In the genomic region with DNA sequence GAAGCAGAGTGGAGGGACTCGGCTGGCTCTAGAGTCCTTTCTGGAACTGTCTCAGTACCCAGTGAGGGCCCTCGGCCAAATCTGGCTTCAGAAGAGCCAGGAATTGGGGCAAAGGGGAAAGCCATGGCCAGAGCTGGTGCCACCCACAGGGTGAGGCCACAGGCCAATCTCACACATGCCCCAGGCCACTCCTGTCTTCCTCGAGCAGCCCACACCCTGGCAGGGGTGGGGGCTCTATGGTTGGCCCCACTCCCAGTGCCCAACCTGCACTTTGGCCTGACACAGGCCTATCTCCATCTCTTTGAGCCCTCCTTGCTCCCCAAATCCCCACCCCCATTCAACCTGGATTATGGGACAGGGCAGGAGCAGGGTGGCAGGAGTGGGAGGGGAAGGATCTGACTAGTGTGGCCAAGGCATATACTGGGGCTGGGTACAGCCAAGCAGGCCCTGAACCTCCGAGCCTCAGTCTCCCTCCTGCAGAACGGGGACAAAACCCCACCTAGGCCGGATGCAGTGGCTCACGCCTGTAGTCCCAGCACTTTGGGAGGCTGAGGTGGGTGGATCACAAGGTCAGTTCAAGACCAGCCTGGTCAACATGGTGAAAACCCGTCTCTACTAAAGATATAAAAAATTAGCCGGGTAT, we compare ENCODE assay signal across 15 cellular contexts. TPM values are rescaled to one million over a fixed set of nuclear protein-coding genes. Genes with fewer than 3 reads are reported as not detected.
A peak's percentile ranks its signal among the peaks of the same experiment; 100 is the strongest.
DNase-seq lines count a peak whose midpoint lies in the region; ATAC-seq and TF ChIP-seq lines count a peak whose summit lies in the region.
"Had no signal": no experiment of that assay in that cellular context is flagged by ENCODE, and none has a peak within 500 bp of the region (broad histone marks: within the 10 kb centered on the region; RNA-seq: fewer than 3 reads in every experiment).

No MANE protein-coding gene starts in this region.

- TF ChIP-seq POLR2A in adrenal gland (IDR thresholded peaks at IDR 0.05) (no peak), heart left ventricle (IDR thresholded peaks at IDR 0.05) (no peak)

- no peak for TF ChIP-seq EP300 in SK-N-SH (IDR thresholded peaks at IDR 0.05; ENCODE audit: borderline replicate concordance in 1 of 2, low read depth in 1 of 2, low read length in 1 of 2)

- peak; percentile 54 for DNase-seq in Ammon's horn (ENCODE audit: low spot score)
- peak; percentile 60 to 76 (median 67) for DNase-seq in adrenal gland
- DNase-seq in heart left ventricle, result peak in 4 of 5 donors; percentile 50 to 84 (median 70)
- peak; percentile 59 for DNase-seq in midbrain (lab: John Stamatoyannopoulos, UW)
- no peak for DNase-seq in stimulated activated naive CD8-positive, alpha-beta T cell treated with anti-CD3 and anti-CD28 coated beads, Interleukin-15, Interleukin-2, amounts not matched to agents 100 U/mL and 50 U/mL, for 24 hours
- DNase-seq in stimulated activated CD4-positive, alpha-beta T cell treated with anti-CD3 and anti-CD28 coated beads, Interleukin-1b, Interleukin-23, amount 100 ng/mL, for 48 hours, result no peak
- no peak for DNase-seq in mesenteric fat pad (ENCODE audit: low spot score)
- no peak for DNase-seq in SK-N-SH
- DNase-seq: activated CD8-positive, alpha-beta T cell treated with anti-CD3 and anti-CD28 coated beads, Interleukin-2, amount 10 ng/mL, durations not matched to agents 7 days and 5 days; activated T-cell treated with anti-CD3 and anti-CD28 coated beads, Interleukin-2, amount 50 U/mL, for 72 hours; DMS 273 treated with DMSO at 0.1 percent for 48 hours; effector CD8-positive, alpha-beta T cell; naive B cell; ovary; RPMI8226 had no signal

- peak; percentile 72 to 88 (median 82) for ATAC-seq in heart left ventricle
- no peak for ATAC-seq in stimulated activated naive CD8-positive, alpha-beta T cell treated with anti-CD3 and anti-CD28 coated beads, Interleukin-15, Interleukin-2, amounts not matched to agents 100 U/mL and 50 U/mL, for 24 hours
- ATAC-seq: activated CD8-positive, alpha-beta T cell treated with anti-CD3 and anti-CD28 coated beads, Interleukin-2, amount 10 ng/mL, durations not matched to agents 7 days and 5 days; activated T-cell treated with anti-CD3 and anti-CD28 coated beads, Interleukin-2, amount 50 U/mL, for 72 hours had no signal

- no peaks in the 10 kb centered on the region for H3F3A ChIP-seq in SK-N-SH (replicated peaks; ENCODE audit: insufficient read depth)

- H3K9me3 ChIP-seq in adrenal gland (replicated peaks in 1 of 3) (no peaks in the 10 kb centered on the region), heart left ventricle (no peaks in the 10 kb centered on the region), SK-N-SH (no peaks in the 10 kb centered on the region)
- H3K9me3 ChIP-seq: ovary had no signal

- H4K20me1 ChIP-seq in SK-N-SH (ENCODE audit: insufficient read depth), result no peaks in the 10 kb centered on the region

- no peak overlapping the region for H2AFZ ChIP-seq in SK-N-SH (ENCODE audit: low read depth)

- no peaks in the 10 kb centered on the region for H3K9me2 ChIP-seq in SK-N-SH

- H3K4me3 ChIP-seq in adrenal gland, result no peak overlapping the region
- no peak overlapping the region for H3K4me3 ChIP-seq in heart left ventricle
- H3K4me3 ChIP-seq in SK-N-SH (ENCODE audit: low read depth in 2 of 2, low read length in 1 of 2), result no peak overlapping the region
- H3K4me3 ChIP-seq: ovary had no signal

- WGBS in adrenal gland, 4 donors, result 64 to 75% (median 71%) methylated on average over 8 to 9 of the region's 9 CpGs
- WGBS in heart left ventricle, 4 donors, result 77 to 93% (median 84%) methylated on average over 8 to 9 of the region's 9 CpGs
- WGBS in SK-N-SH (ENCODE audit: low lambda C conversion rate), result 100% methylated on average over 5 of the region's 9 CpGs

- TF ChIP-seq CTCF in adrenal gland (IDR thresholded peaks at IDR 0.05) (no peak), heart left ventricle (IDR thresholded peaks at IDR 0.05) (no peak), SK-N-SH (IDR thresholded peaks at IDR 0.05) (no peak)

- no peak for TF ChIP-seq RAD21 in SK-N-SH (IDR thresholded peaks at IDR 0.05; ENCODE audit: low read length)

- peaks cover 0 to 7% of the 10 kb centered on the region in 2 donors for H3K36me3 ChIP-seq in adrenal gland (replicated peaks in 1 of 2)
- H3K36me3 ChIP-seq in heart left ventricle, result peaks cover 0 to 10% (median 0%) of the 10 kb centered on the region in 9 donors
- H3K36me3 ChIP-seq in SK-N-SH (replicated peaks in 1 of 2; ENCODE audit: control insufficient read depth in 1 of 2, insufficient read depth in 2 of 2, low read length in 1 of 2), result peaks cover 3 to 7% of the 10 kb centered on the region in 2 experiments
- H3K36me3 ChIP-seq: ovary had no signal

- peaks cover 26 to 36% of the 10 kb centered on the region in 2 donors for H3K4me1 ChIP-seq in adrenal gland (replicated peaks in 1 of 2)
- peaks cover 0 to 55% (median 27%) of the 10 kb centered on the region in 12 donors for H3K4me1 ChIP-seq in heart left ventricle
- H3K4me1 ChIP-seq in SK-N-SH (ENCODE audit: control insufficient read depth in 1 of 2, insufficient read depth in 2 of 2, low read depth in 1 of 2, low read length in 1 of 2), result peaks cover 0 to 5% of the 10 kb centered on the region in 2 experiments; a peak in 1 of 4 replicates

- peak overlapping the region in 1 of 5 donors; percentile 27 for H3K27ac ChIP-seq in adrenal gland
- peak overlapping the region in 8 of 12 donors; percentile 28 to 67 (median 58) for H3K27ac ChIP-seq in heart left ventricle
- H3K27ac ChIP-seq in SK-N-SH (ENCODE audit: low read depth in 2 of 2, low read length in 1 of 2), result no peak overlapping the region

- intact Hi-C loops in adrenal gland (cut with DNase I) (no loop called here), heart left ventricle (cut with DNase I) (no loop called here)

- H3K27me3 ChIP-seq in adrenal gland, result no peaks in the 10 kb centered on the region
- H3K27me3 ChIP-seq in heart left ventricle, result no peaks in the 10 kb centered on the region
- no peaks in the 10 kb centered on the region for H3K27me3 ChIP-seq in SK-N-SH (ENCODE audit: insufficient read depth)
- H3K27me3 ChIP-seq: ovary had no signal

- no peak overlapping the region for H3K4me2 ChIP-seq in SK-N-SH

- POLR2A ChIA-PET in SK-N-SH (lab: Yijun Ruan, JAX), result no interaction called here

- CTCF ChIA-PET in SK-N-SH (lab: Yijun Ruan, JAX), result interaction anchor here (1.4 to 1.5 kb wide), 2 partner anchors 10 to 35 kb away, joined by 4 to 7 read pairs; no protein-coding TSS in a partner anchor

- no peak overlapping the region for H3K9ac ChIP-seq in SK-N-SH

- H3K79me2 ChIP-seq in SK-N-SH (ENCODE audit: insufficient read depth), result no peaks in the 10 kb centered on the region

TF ChIP-seq in SK-N-SH, 30 proteins besides CTCF, POLR2A, EP300 and RAD21:
- TF ChIP-seq, protein P1, sequence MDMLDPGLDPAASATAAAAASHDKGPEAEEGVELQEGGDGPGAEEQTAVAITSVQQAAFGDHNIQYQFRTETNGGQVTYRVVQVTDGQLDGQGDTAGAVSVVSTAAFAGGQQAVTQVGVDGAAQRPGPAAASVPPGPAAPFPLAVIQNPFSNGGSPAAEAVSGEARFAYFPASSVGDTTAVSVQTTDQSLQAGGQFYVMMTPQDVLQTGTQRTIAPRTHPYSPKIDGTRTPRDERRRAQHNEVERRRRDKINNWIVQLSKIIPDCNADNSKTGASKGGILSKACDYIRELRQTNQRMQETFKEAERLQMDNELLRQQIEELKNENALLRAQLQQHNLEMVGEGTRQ (IDR thresholded peaks at IDR 0.05; ENCODE audit: borderline replicate concordance, low read depth, low read length), result no peak
- no peak for TF ChIP-seq RFX5 (IDR thresholded peaks at IDR 0.05; ENCODE audit: low read length)
- no peak for TF ChIP-seq YY1 (IDR thresholded peaks at IDR 0.05; ENCODE audit: low read depth)

RNA-seq across cellular contexts. Expression of a gene that starts 6.9 kb away (rescaled TPM):
- total RNA-seq in adrenal gland (100 to 1,000 TPM; 142 to 484 (median 209) TPM), heart left ventricle (100 to 1,000 TPM in 2 of 9 donors, 10 to 100 TPM in 7; 35.8 to 143 (median 58.1) TPM), mesenteric fat pad (58.5 TPM)
- polyA plus RNA-seq in adrenal gland (100 to 1,000 TPM in 1 of 3 donors, 10 to 100 TPM in 2; 49.7 to 207 (median 67.2) TPM), heart left ventricle (10 to 100 TPM; 57.3 to 89.8 TPM), SK-N-SH (2012; rRNA removed) (47.6 and 49.4 TPM in 2 replicates)
- 23.5 and 33.3 TPM in 2 replicates for polyA plus RNA-seq in SK-N-SH (2012; cell fraction: cytosol; rRNA removed)
- 28.9 and 41.6 TPM in 2 replicates for polyA plus RNA-seq in SK-N-SH (2012; cell fraction: nucleus; rRNA removed)

RNA-seq across cellular contexts. Expression of a gene that starts 7.2 kb away (rescaled TPM):
- total RNA-seq in adrenal gland, result 100 to 1,000 TPM in 5 of 8 donors, 10 to 100 TPM in 3; 57.3 to 332 (median 150) TPM
- 100 to 1,000 TPM in 2 of 3 donors, 1 to 10 TPM in 1; 7.9 to 161 (median 136) TPM for polyA plus RNA-seq in adrenal gland
- total RNA-seq in heart left ventricle, result 100 to 1,000 TPM in 2 of 9 donors, 10 to 100 TPM in 7; 27.5 to 157 (median 52.9) TPM
- 100 to 1,000 TPM; 133 to 134 TPM for polyA plus RNA-seq in heart left ventricle
- 63.8 TPM for total RNA-seq in mesenteric fat pad
- 45.0 and 60.4 TPM in 2 replicates for polyA plus RNA-seq in SK-N-SH (2012; rRNA removed)
- polyA plus RNA-seq in SK-N-SH (2012; cell fraction: cytosol; rRNA removed), result 29.7 and 48.7 TPM in 2 replicates
- 58.1 and 89.1 TPM in 2 replicates for polyA plus RNA-seq in SK-N-SH (2012; cell fraction: nucleus; rRNA removed)

RNA-seq across cellular contexts. Expression of a gene that starts 39.2 kb away (rescaled TPM):
- total RNA-seq in adrenal gland (10 to 100 TPM; 17.0 to 40.1 (median 29.5) TPM), heart left ventricle (10 to 100 TPM; 10.8 to 62.0 (median 17.3) TPM), mesenteric fat pad (13.4 TPM)
- polyA plus RNA-seq in adrenal gland (10 to 100 TPM; 11.3 to 71.5 (median 24.8) TPM), heart left ventricle (10 to 100 TPM; 17.1 to 27.3 TPM), SK-N-SH (2012; rRNA removed) (57.8 and 68.3 TPM in 2 replicates)
- 25.4 and 36.9 TPM in 2 replicates for polyA plus RNA-seq in SK-N-SH (2012; cell fraction: cytosol; rRNA removed)
- polyA plus RNA-seq in SK-N-SH (2012; cell fraction: nucleus; rRNA removed), result 70.6 and 91.3 TPM in 2 replicates

Comparison
In these comparisons a context has a peak if more than half of its experiments do, and no peak if none do; other contexts are left out.
1. DNase-seq: peak in Ammon's horn (single experiment), adrenal gland (7 of 7), heart left ventricle (4 of 5) and midbrain (single experiment); none in stimulated activated naive CD8-positive, alpha-beta T cell treated with anti-CD3 and anti-CD28 coated beads, Interleukin-15, Interleukin-2, amounts not matched to agents 100 U/mL and 50 U/mL, for 24 hours (single experiment), stimulated activated CD4-positive, alpha-beta T cell treated with anti-CD3 and anti-CD28 coated beads, Interleukin-1b, Interleukin-23, amount 100 ng/mL, for 48 hours (single experiment), mesenteric fat pad (single experiment) and SK-N-SH (single experiment).
2. H3K27ac ChIP-seq: peak in heart left ventricle (8 of 12); none in SK-N-SH (0 of 2).